ENCODE assay signal across 8 cellular contexts in genomic region chr15:23038741-23039150, GRCh38. TPM values are rescaled to one million over a fixed set of nuclear protein-coding genes. Genes with fewer than 3 reads are reported as not detected.
DNase-seq lines count a peak whose midpoint lies in the region; ATAC-seq lines count a peak whose summit lies in the region.

No MANE protein-coding gene starts in this region.

- POLR2A ChIA-PET in activated naive CD8-positive, alpha-beta T cell treated with anti-CD3 and anti-CD28 coated beads, Interleukin-2, amount 10 ng/mL, durations not matched to agents 7 days and 5 days (lab: Charles Lee) = interaction anchor here (0.8 to 2.2 kb wide), 7 partner anchors 12 to 255 kb away, joined by 3 to 11 read pairs (median 4); partner anchors contain the start of gene NIPA2

- peak overlapping the region; percentile 77 for H3K9ac ChIP-seq in iPS-18a (ENCODE audit: low read length)

- H3K4me1 ChIP-seq in HAP-1 (no peaks in the 10 kb centered on the region; the same call in 1 of the 2 replicates), iPS-18a (ENCODE audit: control insufficient read depth, low read depth, low read length) (peaks cover 5% of the 10 kb centered on the region)

- H3K27ac Mint-ChIP-seq in activated naive CD8-positive, alpha-beta T cell treated with anti-CD3 and anti-CD28 coated beads, Interleukin-2, amount 10 ng/mL, durations not matched to agents 7 days and 5 days = peak overlapping the region; percentile 96
- peak overlapping the region; percentile 78 for H3K27ac Mint-ChIP-seq in stimulated activated memory B cell treated with anti-CD40 and anti-IgM and Interleukin-4, amounts not matched to agents 10 μg/mL and 1 μg/mL and 100 μg/mL, for 72 hours

- DNase-seq in activated T-cell treated with anti-CD3 and anti-CD28 coated beads for 24 hours (ENCODE audit: low read depth) (peak; percentile 4), activated T-cell treated with anti-CD3 and anti-CD28 coated beads for 4 hours (no peak), HAP-1 (ENCODE audit: low spot score in 2 of 2) (peak; percentile 14 to 20), LHCN-M2 (ENCODE audit: low read depth) (peak; percentile 63), NCI-H524 treated with DMSO at 0.1 percent for 48 hours (lab: John Stamatoyannopoulos, UW) (no peak)
- DNase-seq in activated naive CD8-positive, alpha-beta T cell treated with anti-CD3 and anti-CD28 coated beads, Interleukin-2, amount 10 ng/mL, durations not matched to agents 7 days and 5 days = no peak

- peaks cover 8% of the 10 kb centered on the region for H3K36me3 Mint-ChIP-seq in activated naive CD8-positive, alpha-beta T cell treated with anti-CD3 and anti-CD28 coated beads, Interleukin-2, amount 10 ng/mL, durations not matched to agents 7 days and 5 days
- peaks cover 32% of the 10 kb centered on the region for H3K36me3 Mint-ChIP-seq in stimulated activated memory B cell treated with anti-CD40 and anti-IgM and Interleukin-4, amounts not matched to agents 10 μg/mL and 1 μg/mL and 100 μg/mL, for 72 hours

- H3K27me3 ChIP-seq in HAP-1 (ENCODE audit: low read depth) (no peaks in the 10 kb centered on the region), iPS-18a (ENCODE audit: control insufficient read depth, insufficient read depth, low read length) (no peaks in the 10 kb centered on the region)

- H3K27me3 Mint-ChIP-seq in activated naive CD8-positive, alpha-beta T cell treated with anti-CD3 and anti-CD28 coated beads, Interleukin-2, amount 10 ng/mL, durations not matched to agents 7 days and 5 days = no peaks in the 10 kb centered on the region
- no peaks in the 10 kb centered on the region for H3K27me3 Mint-ChIP-seq in stimulated activated memory B cell treated with anti-CD40 and anti-IgM and Interleukin-4, amounts not matched to agents 10 μg/mL and 1 μg/mL and 100 μg/mL, for 72 hours

- no peaks in the 10 kb centered on the region for H3K9me3 Mint-ChIP-seq in activated naive CD8-positive, alpha-beta T cell treated with anti-CD3 and anti-CD28 coated beads, Interleukin-2, amount 10 ng/mL, durations not matched to agents 7 days and 5 days
- no peaks in the 10 kb centered on the region for H3K9me3 Mint-ChIP-seq in stimulated activated memory B cell treated with anti-CD40 and anti-IgM and Interleukin-4, amounts not matched to agents 10 μg/mL and 1 μg/mL and 100 μg/mL, for 72 hours

- H3K4me3 ChIP-seq in HAP-1 (peak overlapping the region; percentile 69), iPS-18a (ENCODE audit: low read length) (peak overlapping the region; percentile 78)

- H3K9me3 ChIP-seq in HAP-1 (no peaks in the 10 kb centered on the region), iPS-18a (ENCODE audit: control insufficient read depth, low read depth, low read length) (no peaks in the 10 kb centered on the region)

- H3K36me3 ChIP-seq in HAP-1 (replicated peaks) (peaks cover 17% of the 10 kb centered on the region), iPS-18a (ENCODE audit: control insufficient read depth, low read depth, low read length) (peaks cover 16% of the 10 kb centered on the region)

- ATAC-seq in activated naive CD8-positive, alpha-beta T cell treated with anti-CD3 and anti-CD28 coated beads, Interleukin-2, amount 10 ng/mL, durations not matched to agents 7 days and 5 days (ENCODE audit: low read depth) = peak; percentile 1
- no peak for ATAC-seq in stimulated activated memory B cell treated with anti-CD40 and anti-IgM and Interleukin-4, amounts not matched to agents 10 μg/mL and 1 μg/mL and 100 μg/mL, for 72 hours

- no peak overlapping the region for H3K27ac ChIP-seq in iPS-18a (ENCODE audit: low read length)

- peaks cover 17% of the 10 kb centered on the region for H3K4me1 Mint-ChIP-seq in activated naive CD8-positive, alpha-beta T cell treated with anti-CD3 and anti-CD28 coated beads, Interleukin-2, amount 10 ng/mL, durations not matched to agents 7 days and 5 days
- peaks cover 27% of the 10 kb centered on the region for H3K4me1 Mint-ChIP-seq in stimulated activated memory B cell treated with anti-CD40 and anti-IgM and Interleukin-4, amounts not matched to agents 10 μg/mL and 1 μg/mL and 100 μg/mL, for 72 hours

- H3K4me3 Mint-ChIP-seq in activated naive CD8-positive, alpha-beta T cell treated with anti-CD3 and anti-CD28 coated beads, Interleukin-2, amount 10 ng/mL, durations not matched to agents 7 days and 5 days = peak overlapping the region; percentile 100
- peak overlapping the region; percentile 92 for H3K4me3 Mint-ChIP-seq in stimulated activated memory B cell treated with anti-CD40 and anti-IgM and Interleukin-4, amounts not matched to agents 10 μg/mL and 1 μg/mL and 100 μg/mL, for 72 hours

- in situ Hi-C loops in HAP-1 (cut with MboI; ENCODE audit: low sequenced_read_pairs) = loop anchor here (10.0 kb wide), 1 partner anchor 64 kb away; no protein-coding TSS in a partner anchor

RNA-seq across cellular contexts. Expression of gene TUBGCP5, which starts 0.6 kb away (rescaled TPM):
- 31.2 and 31.5 TPM in 2 replicates for total RNA-seq in LHCN-M2 (2014; rRNA removed)
- 6.5 TPM for polyA plus RNA-seq in LHCN-M2 (2012)
- total RNA-seq in activated naive CD8-positive, alpha-beta T cell treated with anti-CD3 and anti-CD28 coated beads, Interleukin-2, amount 10 ng/mL, durations not matched to agents 7 days and 5 days = 10 to 100 TPM; 20.4 to 20.8 TPM

RNA-seq across cellular contexts. Expression of gene CYFIP1, which starts 58.6 kb away (rescaled TPM):
- total RNA-seq in LHCN-M2 (2014; rRNA removed) = 71.4 and 90.4 TPM in 2 replicates
- polyA plus RNA-seq in LHCN-M2 (2012) = 68.6 TPM
- total RNA-seq in activated naive CD8-positive, alpha-beta T cell treated with anti-CD3 and anti-CD28 coated beads, Interleukin-2, amount 10 ng/mL, durations not matched to agents 7 days and 5 days = 10 to 100 TPM; 12.6 to 12.7 TPM

Comparison
In these comparisons a context has a peak if more than half of its experiments do, and no peak if none do; other contexts are left out.
1. DNase-seq: peak in activated T-cell treated with anti-CD3 and anti-CD28 coated beads for 24 hours (single experiment), HAP-1 (2 of 2) and LHCN-M2 (single experiment); none in activated T-cell treated with anti-CD3 and anti-CD28 coated beads for 4 hours (single experiment), activated naive CD8-positive, alpha-beta T cell treated with anti-CD3 and anti-CD28 coated beads, Interleukin-2, amount 10 ng/mL, durations not matched to agents 7 days and 5 days (single experiment) and NCI-H524 treated with DMSO at 0.1 percent for 48 hours (single experiment).